Comparison of ENCODE assay signal across 21 cellular contexts in the genomic region with DNA sequence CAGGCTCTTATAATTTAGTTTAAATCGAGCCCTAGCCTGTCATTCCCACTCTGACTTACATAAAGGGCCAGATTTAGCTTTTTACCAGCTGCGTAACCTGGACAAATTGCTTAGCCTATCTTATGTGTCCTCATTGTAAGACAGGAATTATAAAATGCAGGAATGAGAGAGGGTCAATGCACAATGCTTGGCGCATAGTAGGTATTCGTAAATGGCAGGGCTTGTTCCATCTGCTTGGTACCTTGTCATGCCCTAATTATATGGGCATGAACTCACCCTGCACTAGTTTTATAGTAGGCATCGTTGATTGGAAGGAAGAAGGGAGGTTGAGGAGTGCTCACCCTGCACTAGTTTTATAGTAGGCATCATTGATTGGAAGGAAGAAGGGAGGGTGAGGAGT.
DNase-seq lines count a peak whose midpoint lies in the region; ATAC-seq and TF ChIP-seq lines count a peak whose summit lies in the region.
"Had no signal": no experiment of that assay in that cellular context is flagged by ENCODE, and none has a peak within 500 bp of the region (broad histone marks: within the 10 kb centered on the region; RNA-seq: fewer than 3 reads in every experiment).

No MANE protein-coding gene starts in this region.

- intact Hi-C loops in activated CD4-positive, alpha-beta T cell treated with anti-CD3 and anti-CD28 coated beads for 36 hours (cut with DNase I, micrococcal nuclease) = no loop called here

- H3K4me3 ChIP-seq in Loucy (ENCODE audit: low read length, poor library complexity, severe bottlenecking) (no peak overlapping the region), endodermal cell (ENCODE audit: low read length) (no peak overlapping the region)
- H3K4me3 ChIP-seq: GM23338 had no signal

- H3K27ac ChIP-seq in endodermal cell (ENCODE audit: low read depth, low read length) = no peak overlapping the region
- H3K27ac ChIP-seq: 22Rv1, RWPE1 had no signal

- CTCF ChIA-PET in activated CD4-positive, alpha-beta T cell treated with anti-CD3 and anti-CD28 coated beads for 36 hours (lab: Charles Lee) = no interaction called here

- peak overlapping the region; percentile 78 for H3K27ac Mint-ChIP-seq in activated CD4-positive, alpha-beta T cell treated with anti-CD3 and anti-CD28 coated beads for 36 hours
- H3K27ac Mint-ChIP-seq in endodermal cell (no peak overlapping the region), osteocyte (ENCODE audit: unreplicated experiment) (no peak overlapping the region)
- H3K27ac Mint-ChIP-seq: CD8-positive, alpha-beta T cell; GM23338 had no signal

- H3K36me3 ChIP-seq in Loucy (ENCODE audit: insufficient read depth, low read length) (peaks cover 42% of the 10 kb centered on the region; the same call in 1 of the 2 replicates), endodermal cell (ENCODE audit: control insufficient read depth, insufficient read depth, low read length) (peaks cover 3% of the 10 kb centered on the region)

- H3K27me3 ChIP-seq in Loucy (ENCODE audit: insufficient read depth, low read length, poor library complexity, severe bottlenecking) (no peaks in the 10 kb centered on the region), endodermal cell (ENCODE audit: control insufficient read depth, insufficient read depth, low read length, poor library complexity, severe bottlenecking) (no peaks in the 10 kb centered on the region)
- H3K27me3 ChIP-seq: BE2C had no signal

- H3K9me3 Mint-ChIP-seq in activated CD4-positive, alpha-beta T cell treated with anti-CD3 and anti-CD28 coated beads for 36 hours (ENCODE audit: low read depth) = no peaks in the 10 kb centered on the region
- no peaks in the 10 kb centered on the region for H3K9me3 Mint-ChIP-seq in endodermal cell
- no peaks in the 10 kb centered on the region for H3K9me3 Mint-ChIP-seq in osteocyte (ENCODE audit: unreplicated experiment)
- H3K9me3 Mint-ChIP-seq: CD8-positive, alpha-beta T cell; GM23338 had no signal

- peak overlapping the region; percentile 55 for H3K9ac ChIP-seq in Loucy (ENCODE audit: low read depth, low read length, poor library complexity, severe bottlenecking)
- H3K9ac ChIP-seq in endodermal cell (ENCODE audit: extremely low read depth, low read length, poor library complexity, severe bottlenecking) = no peak overlapping the region

- no peak for ATAC-seq in activated CD4-positive, alpha-beta T cell treated with anti-CD3 and anti-CD28 coated beads for 36 hours
- ATAC-seq: CD8-positive, alpha-beta T cell; GM23338; PC-3 had no signal

- H3K9me3 ChIP-seq in Loucy (ENCODE audit: insufficient read depth, low read depth, low read length) (no peaks in the 10 kb centered on the region), endodermal cell (ENCODE audit: control insufficient read depth, low read length) (no peaks in the 10 kb centered on the region)
- H3K9me3 ChIP-seq: BE2C had no signal

- no peaks in the 10 kb centered on the region for H3K27me3 Mint-ChIP-seq in activated CD4-positive, alpha-beta T cell treated with anti-CD3 and anti-CD28 coated beads for 36 hours
- H3K27me3 Mint-ChIP-seq in endodermal cell (ENCODE audit: insufficient read depth) (no peaks in the 10 kb centered on the region), osteocyte (ENCODE audit: unreplicated experiment) (no peaks in the 10 kb centered on the region)

- H3K4me1 ChIP-seq in Loucy (ENCODE audit: insufficient read depth, low read length, poor library complexity, severe bottlenecking) (peaks cover 62% of the 10 kb centered on the region), endodermal cell (ENCODE audit: control insufficient read depth, insufficient read depth, low read length) (no peaks in the 10 kb centered on the region)

- TF ChIP-seq CTCF in Loucy (conservative IDR thresholded peaks at IDR 0.05; ENCODE audit: low read length) (no peak), endodermal cell (conservative IDR thresholded peaks at IDR 0.05) (no peak), osteocyte (IDR thresholded peaks at IDR 0.05) (no peak)

- peaks cover 3% of the 10 kb centered on the region for H4K20me1 ChIP-seq in Loucy (ENCODE audit: insufficient read depth, low read length, poor library complexity, severe bottlenecking)

- H2AFZ ChIP-seq in Loucy (ENCODE audit: low read length) = no peak overlapping the region
- H2AFZ ChIP-seq: GM23338 had no signal

- H3K4me1 Mint-ChIP-seq in activated CD4-positive, alpha-beta T cell treated with anti-CD3 and anti-CD28 coated beads for 36 hours = peaks cover 27% of the 10 kb centered on the region
- peaks cover 20% of the 10 kb centered on the region for H3K4me1 Mint-ChIP-seq in endodermal cell
- H3K4me1 Mint-ChIP-seq in osteocyte (ENCODE audit: unreplicated experiment) = peaks cover 50% of the 10 kb centered on the region

- DNase-seq in activated CD4-positive, alpha-beta T cell treated with anti-CD3 and anti-CD28 coated beads for 36 hours = no peak
- no peak for DNase-seq in activated CD4-positive, alpha-beta T cell treated with anti-CD3 and anti-CD28 coated beads, Interleukin-2, amount 50 U/mL, for 1 hour
- DNase-seq in endodermal cell (peak; percentile 6), osteocyte (ENCODE audit: extremely low spot score, unreplicated experiment) (peak; percentile 2), dedifferentiated amniotic fluid mesenchymal stem cell (ENCODE audit: extremely low spot score) (no peak), H4 (ENCODE audit: low spot score) (no peak), SKM-1 (lab: John Stamatoyannopoulos, UW; ENCODE audit: unreplicated experiment) (no peak)
- DNase-seq: BE2C; CD8-positive, alpha-beta T cell; DMS79; KG1; NCI-H1048; NCI-H146; NCI-H2081; NCI-H510A; NCI-H774; PC-3 had no signal

- H3K4me2 ChIP-seq in Loucy (ENCODE audit: low read depth, low read length, poor library complexity, severe bottlenecking) = peak overlapping the region; percentile 57
- H3K4me2 ChIP-seq: GM23338 had no signal

- POLR2A ChIA-PET in activated CD4-positive, alpha-beta T cell treated with anti-CD3 and anti-CD28 coated beads for 36 hours (lab: Charles Lee) = no interaction called here

- H3K79me2 ChIP-seq in Loucy (ENCODE audit: insufficient read depth, low read length) = peaks cover 97% of the 10 kb centered on the region

- H3F3A ChIP-seq in Loucy (ENCODE audit: low read depth) = no peaks in the 10 kb centered on the region

- no peak overlapping the region for H3K4me3 Mint-ChIP-seq in activated CD4-positive, alpha-beta T cell treated with anti-CD3 and anti-CD28 coated beads for 36 hours
- H3K4me3 Mint-ChIP-seq in endodermal cell = no peak overlapping the region
- no peak overlapping the region for H3K4me3 Mint-ChIP-seq in osteocyte (ENCODE audit: unreplicated experiment)
- H3K4me3 Mint-ChIP-seq: CD8-positive, alpha-beta T cell; GM23338 had no signal

- WGBS in endodermal cell (ENCODE audit: insufficient coverage in 1 of 2, insufficient read length in 1 of 2), 2 experiments = 77 to 84% methylated on average over 3 to 5 of the region's 5 CpGs

- H3K36me3 Mint-ChIP-seq in activated CD4-positive, alpha-beta T cell treated with anti-CD3 and anti-CD28 coated beads for 36 hours (ENCODE audit: low read depth) = peaks cover 23% of the 10 kb centered on the region
- H3K36me3 Mint-ChIP-seq in endodermal cell (ENCODE audit: low read depth) (peaks cover 15% of the 10 kb centered on the region), osteocyte (ENCODE audit: unreplicated experiment) (peaks cover 20% of the 10 kb centered on the region)

- H3K9me2 ChIP-seq in Loucy (replicated peaks; ENCODE audit: low read depth, low read length) = no peaks in the 10 kb centered on the region

Comparison
In these comparisons a context has a peak if more than half of its experiments do, and no peak if none do; other contexts are left out.
1. DNase-seq: peak in endodermal cell (single experiment) and osteocyte (single experiment); none in activated CD4-positive, alpha-beta T cell treated with anti-CD3 and anti-CD28 coated beads for 36 hours (single experiment), activated CD4-positive, alpha-beta T cell treated with anti-CD3 and anti-CD28 coated beads, Interleukin-2, amount 50 U/mL, for 1 hour (single experiment), dedifferentiated amniotic fluid mesenchymal stem cell (single experiment), H4 (single experiment) and SKM-1 (single experiment).